1 cellular context compared by ENCODE assay signal in genomic region chr19:14136509-14137281, GRCh38.
A peak's percentile ranks its signal among the peaks of the same experiment; 100 is the strongest.
TF ChIP-seq lines count a peak whose summit lies in the region.

TSS of gene ASF1B (minus strand) at chr19:14136589. CDS start at chr19:14136456, 133 bp downstream.

TF ChIP-seq in H1, 55 proteins besides CTCF, POLR2A, EP300 and RAD21 (continued from another document):
- TF ChIP-seq CHD7 (IDR thresholded peaks at IDR 0.05; ENCODE audit: insufficient replicate concordance, low read length) (no peak), SAP30 (IDR thresholded peaks at IDR 0.05; ENCODE audit: insufficient read depth, insufficient replicate concordance, low read length) (peak; percentile 46), ASH2L (IDR thresholded peaks at IDR 0.05; ENCODE audit: low read length) (peak; percentile 5), BCL11A (IDR thresholded peaks at IDR 0.05; ENCODE audit: low read depth in 2 of 2, low read length in 2 of 2) (no peak), MAFK (IDR thresholded peaks at IDR 0.05; ENCODE audit: low read depth, low read length) (no peak), POLR2AphosphoS5 (IDR thresholded peaks at IDR 0.05; ENCODE audit: low read depth, low read length) (peak; percentile 93), TAF7 (optimal IDR thresholded peaks at IDR 0.05; ENCODE audit: borderline replicate concordance, low read depth, low read length) (peak; percentile 81), HDAC2 (IDR thresholded peaks at IDR 0.05; ENCODE audit: borderline replicate concordance in 1 of 2, low read depth in 2 of 2, low read length in 2 of 2) (no peak), TAF1 (IDR thresholded peaks at IDR 0.05; ENCODE audit: low read depth, low read length) (peak; percentile 89), ATF2 (IDR thresholded peaks at IDR 0.05; ENCODE audit: low read length) (peak; percentile 55; the same call in 1 of the 2 replicates), SP1 (IDR thresholded peaks at IDR 0.05; ENCODE audit: low read depth, low read length) (peak; percentile 76; the same call in 1 of the 2 replicates), SP2 (IDR thresholded peaks at IDR 0.05; ENCODE audit: low read length) (peak; percentile 34; the same call in 1 of the 2 replicates), RNF2 (IDR thresholded peaks at IDR 0.05; ENCODE audit: borderline replicate concordance, low read depth, low read length, missing control alignments, poor library complexity, severe bottlenecking) (no peak), E2F6 (IDR thresholded peaks at IDR 0.05) (peak; percentile 98), FOSL1 (IDR thresholded peaks at IDR 0.05; ENCODE audit: insufficient read depth, low read depth, low read length) (peak; percentile 66; the same call in 1 of the 2 replicates), SIN3A (conservative IDR thresholded peaks at IDR 0.05 in 1 of 2, IDR thresholded peaks at IDR 0.05 in 1 of 2; ENCODE audit: low read depth in 1 of 2, low read length in 2 of 2) (0 out of 4 replicates have a peak, but pooled peaks have one; percentile 11 to 56), CTBP2 (IDR thresholded peaks at IDR 0.05; ENCODE audit: borderline replicate concordance, insufficient read depth, insufficient read length, low read length) (no peak), SP4 (IDR thresholded peaks at IDR 0.05; ENCODE audit: low read length) (peak; percentile 91), SUZ12 (IDR thresholded peaks at IDR 0.05; ENCODE audit: low read length) (no peak), MAX (IDR thresholded peaks at IDR 0.05) (peak; percentile 63; the same call in 1 of the 2 replicates), HDAC6 (IDR thresholded peaks at IDR 0.05; ENCODE audit: low read depth, low read length) (no peak), CHD2 (IDR thresholded peaks at IDR 0.05; ENCODE audit: low read length) (peak; percentile 75; the same call in 1 of the 2 replicates)
TF ChIP-seq in H1: peak in this region for 17.
